ENCODE assay signal across 8 cellular contexts in genomic region chr15:50764331-50765201, GRCh38. TPM values are rescaled to one million over a fixed set of nuclear protein-coding genes. Genes with fewer than 3 reads are reported as not detected.
DNase-seq lines count a peak whose midpoint lies in the region; ATAC-seq and TF ChIP-seq lines count a peak whose summit lies in the region.

No MANE protein-coding gene starts in this region.

- H3K27ac ChIP-seq in WERI-Rb-1 (peak overlapping the region; percentile 87), epithelial cell of prostate (peak overlapping the region; percentile 89)

- peak; percentile 38 for DNase-seq in NCI-H2227 treated with DMSO at 0.1 percent for 48 hours (lab: John Stamatoyannopoulos, UW)
- no peak for DNase-seq in NCI-H2227 (lab: John Stamatoyannopoulos, UW; ENCODE audit: unreplicated experiment)
- no peak for DNase-seq in WERI-Rb-1
- no peak for DNase-seq in epithelial cell of prostate (ENCODE audit: low read depth, low spot score)
- DNase-seq in natural killer cell treated with Interleukin-12 subunit alpha and Interleukin-12 subunit beta and Interleukin-15 and Interleukin-18, amount 100 ng/mL, for 72 hours (ENCODE audit: low spot score): no peak
- no peak for DNase-seq in inferior parietal cortex (ENCODE audit: extremely low spot score)

- TF ChIP-seq CTCF in WERI-Rb-1 (IDR thresholded peaks at IDR 0.05; ENCODE audit: low read depth, low read length): no peak

- H3K9me3 Mint-ChIP-seq in natural killer cell treated with Interleukin-12 subunit alpha and Interleukin-12 subunit beta and Interleukin-15 and Interleukin-18, amount 100 ng/mL, for 72 hours: no peaks in the 10 kb centered on the region

- H3K36me3 ChIP-seq in WERI-Rb-1: no peaks in the 10 kb centered on the region; the same call in none of the 2 replicates

- peak overlapping the region; percentile 95 for H3K4me3 ChIP-seq in WERI-Rb-1 (ENCODE audit: low read depth, low read length)

- no peaks in the 10 kb centered on the region for H3K27me3 Mint-ChIP-seq in natural killer cell treated with Interleukin-12 subunit alpha and Interleukin-12 subunit beta and Interleukin-15 and Interleukin-18, amount 100 ng/mL, for 72 hours

- H3K36me3 Mint-ChIP-seq in natural killer cell treated with Interleukin-12 subunit alpha and Interleukin-12 subunit beta and Interleukin-15 and Interleukin-18, amount 100 ng/mL, for 72 hours: peaks cover 5% of the 10 kb centered on the region

- H3K9me3 ChIP-seq in WERI-Rb-1 (ENCODE audit: severe bottlenecking): no peaks in the 10 kb centered on the region

- peak overlapping the region; percentile 93 to 94 for H3K27ac Mint-ChIP-seq in natural killer cell treated with Interleukin-12 subunit alpha and Interleukin-12 subunit beta and Interleukin-15 and Interleukin-18, amount 100 ng/mL, for 72 hours

- H3K27me3 ChIP-seq in WERI-Rb-1 (ENCODE audit: insufficient read depth, low read depth, severe bottlenecking): no peaks in the 10 kb centered on the region

- peaks cover 38 to 46% of the 10 kb centered on the region in 2 donors for H3K4me1 Mint-ChIP-seq in natural killer cell treated with Interleukin-12 subunit alpha and Interleukin-12 subunit beta and Interleukin-15 and Interleukin-18, amount 100 ng/mL, for 72 hours (ENCODE audit: low read depth in 2 of 2)

- peak; percentile 33 for ATAC-seq in HG03060 (IDR thresholded peaks at IDR 0.05; ENCODE audit: low read depth, unreplicated experiment)
- ATAC-seq in natural killer cell treated with Interleukin-12 subunit alpha and Interleukin-12 subunit beta and Interleukin-15 and Interleukin-18, amount 100 ng/mL, for 72 hours: peak; percentile 25 to 26
- ATAC-seq in GM21825 (IDR thresholded peaks at IDR 0.05; ENCODE audit: unreplicated experiment): no peak

- peak overlapping the region; percentile 93 for H3K4me3 Mint-ChIP-seq in natural killer cell treated with Interleukin-12 subunit alpha and Interleukin-12 subunit beta and Interleukin-15 and Interleukin-18, amount 100 ng/mL, for 72 hours

RNA-seq across cellular contexts. Expression of gene SPPL2A, which starts 0.9 kb away (rescaled TPM):
- total RNA-seq in natural killer cell treated with Interleukin-12 subunit alpha and Interleukin-12 subunit beta and Interleukin-15 and Interleukin-18, amount 100 ng/mL, for 72 hours: 100 to 1,000 TPM; 121 to 201 TPM
